10 cellular contexts compared by ENCODE assay signal in the genomic region with DNA sequence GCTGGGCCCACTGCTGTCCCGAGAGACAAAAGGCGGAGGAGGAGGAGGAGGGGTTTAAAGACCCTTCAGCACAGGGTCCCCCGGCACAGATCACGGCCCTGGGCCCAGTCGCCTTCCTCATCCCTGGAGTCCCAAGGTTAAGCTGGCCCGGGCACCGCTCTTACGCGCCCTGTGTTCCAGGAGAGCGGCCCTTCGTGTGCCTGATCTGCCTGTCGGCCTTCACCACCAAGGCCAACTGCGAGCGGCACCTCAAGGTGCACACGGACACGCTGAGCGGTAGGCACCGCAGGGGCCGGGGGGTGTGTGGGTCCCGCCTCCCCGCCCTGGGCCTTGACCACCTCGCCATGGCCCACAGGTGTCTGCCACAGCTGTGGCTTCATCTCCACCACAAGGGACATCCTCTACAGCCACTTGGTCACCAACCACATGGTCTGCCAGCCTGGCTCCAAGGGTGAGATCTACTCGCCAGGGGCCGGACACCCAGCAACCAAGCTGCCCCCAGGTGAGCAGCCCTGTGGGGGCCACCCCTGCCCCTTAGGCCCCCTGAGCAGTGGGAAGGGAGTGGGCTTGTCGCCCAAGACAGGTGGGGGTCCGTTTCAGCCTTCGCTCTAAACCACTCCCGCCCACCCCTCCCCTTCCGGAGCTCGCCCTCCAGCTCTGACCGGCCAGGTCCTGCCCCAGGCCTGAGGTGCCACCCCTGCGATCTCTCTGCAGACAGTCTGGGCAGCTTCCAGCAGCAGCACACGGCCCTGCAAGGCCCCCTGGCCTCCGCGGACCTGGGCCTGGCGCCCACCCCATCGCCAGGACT. TPM values are rescaled to one million over a fixed set of nuclear protein-coding genes. Genes with fewer than 3 reads are reported as not detected.
DNase-seq lines count a peak whose midpoint lies in the region; ATAC-seq and TF ChIP-seq lines count a peak whose summit lies in the region.
"Had no signal": no experiment of that assay in that cellular context is flagged by ENCODE, and none has a peak within 500 bp of the region (broad histone marks: within the 10 kb centered on the region; RNA-seq: fewer than 3 reads in every experiment).

No MANE protein-coding gene starts in this region.

- DNase-seq in Peyer's patch: no peak
- no peak for DNase-seq in esophagus squamous epithelium (lab: John Stamatoyannopoulos, UW)
- DNase-seq in myocyte (ENCODE audit: low read depth): peak; percentile 18
- DNase-seq in tibial nerve (ENCODE audit: low spot score in 2 of 2): no peak
- no peak for DNase-seq in epidermal melanocyte (ENCODE audit: insufficient read length, low spot score)
- DNase-seq in activated CD8-positive, alpha-beta T cell treated with anti-CD3 and anti-CD28 coated beads for 36 hours: no peak
- DNase-seq: effector CD4-positive, alpha-beta T cell; NCI-H2029 had no signal

- intact Hi-C loops in esophagus squamous epithelium (cut with DNase I): no loop called here
- intact Hi-C loops in activated CD8-positive, alpha-beta T cell treated with anti-CD3 and anti-CD28 coated beads for 36 hours (cut with micrococcal nuclease): no loop called here

- ATAC-seq in GM19455 (IDR thresholded peaks at IDR 0.05; ENCODE audit: unreplicated experiment) (no peak), GM18868 (IDR thresholded peaks at IDR 0.05; ENCODE audit: unreplicated experiment) (no peak)
- ATAC-seq in activated CD8-positive, alpha-beta T cell treated with anti-CD3 and anti-CD28 coated beads for 36 hours: no peak

- H3K27ac Mint-ChIP-seq in activated CD8-positive, alpha-beta T cell treated with anti-CD3 and anti-CD28 coated beads for 36 hours: no peak overlapping the region

- H3K9me3 ChIP-seq in Peyer's patch: no peaks in the 10 kb centered on the region
- no peaks in the 10 kb centered on the region for H3K9me3 ChIP-seq in esophagus squamous epithelium
- no peaks in the 10 kb centered on the region for H3K9me3 ChIP-seq in tibial nerve

- H3K4me1 ChIP-seq in Peyer's patch: peaks cover 0 to 14% (median 4%) of the 10 kb centered on the region in 4 donors
- H3K4me1 ChIP-seq in esophagus squamous epithelium: peaks cover 15 to 48% (median 20%) of the 10 kb centered on the region in 3 donors
- peaks cover 0 to 44% (median 11%) of the 10 kb centered on the region in 4 donors for H3K4me1 ChIP-seq in tibial nerve

- TF ChIP-seq EP300 in tibial nerve (IDR thresholded peaks at IDR 0.05): no peak

- H3K36me3 Mint-ChIP-seq in activated CD8-positive, alpha-beta T cell treated with anti-CD3 and anti-CD28 coated beads for 36 hours (ENCODE audit: low read depth): peaks cover 4% of the 10 kb centered on the region

- CTCF ChIA-PET in activated CD8-positive, alpha-beta T cell treated with anti-CD3 and anti-CD28 coated beads for 36 hours (lab: Charles Lee): no interaction called here

- TF ChIP-seq CTCF in Peyer's patch (IDR thresholded peaks at IDR 0.05): no peak
- no peak for TF ChIP-seq CTCF in esophagus squamous epithelium (IDR thresholded peaks at IDR 0.05)
- no peak for TF ChIP-seq CTCF in tibial nerve (IDR thresholded peaks at IDR 0.05)
- TF ChIP-seq CTCF in activated CD8-positive, alpha-beta T cell treated with anti-CD3 and anti-CD28 coated beads for 36 hours (IDR thresholded peaks at IDR 0.05): no peak

- no peak for TF ChIP-seq POLR2A in Peyer's patch (IDR thresholded peaks at IDR 0.05)
- TF ChIP-seq POLR2A in esophagus squamous epithelium (IDR thresholded peaks at IDR 0.05): no peak
- no peak for TF ChIP-seq POLR2A in tibial nerve (IDR thresholded peaks at IDR 0.05)

- H3K4me1 Mint-ChIP-seq in activated CD8-positive, alpha-beta T cell treated with anti-CD3 and anti-CD28 coated beads for 36 hours (ENCODE audit: low read depth): peaks cover 9% of the 10 kb centered on the region

- H3K9me3 Mint-ChIP-seq in activated CD8-positive, alpha-beta T cell treated with anti-CD3 and anti-CD28 coated beads for 36 hours: no peaks in the 10 kb centered on the region

- POLR2A ChIA-PET in activated CD8-positive, alpha-beta T cell treated with anti-CD3 and anti-CD28 coated beads for 36 hours (lab: Charles Lee): interaction anchor here (0.8 to 1.2 kb wide), 5 partner anchors 9 to 102 kb away, joined by 3 to 4 read pairs (median 3); no protein-coding TSS in a partner anchor

- no peaks in the 10 kb centered on the region for H3K27me3 ChIP-seq in Peyer's patch
- peaks cover 0 to 6% (median 0%) of the 10 kb centered on the region in 4 donors for H3K27me3 ChIP-seq in esophagus squamous epithelium
- no peaks in the 10 kb centered on the region for H3K27me3 ChIP-seq in tibial nerve

- WGBS in esophagus squamous epithelium, 2 donors: 59 to 69% methylated on average over 10 to 12 of the region's 37 CpGs
- WGBS in tibial nerve, 2 donors: 78 to 83% methylated on average over 24 to 31 of the region's 37 CpGs

- H3K36me3 ChIP-seq in Peyer's patch (no peaks in the 10 kb centered on the region), esophagus squamous epithelium (peaks cover 0 to 22% (median 7%) of the 10 kb centered on the region in 3 donors), tibial nerve (peaks cover 0 to 31% (median 0%) of the 10 kb centered on the region in 3 donors)

- H3K27ac ChIP-seq in Peyer's patch: no peak overlapping the region
- H3K27ac ChIP-seq in esophagus squamous epithelium: peak overlapping the region in 1 of 4 donors; percentile 91
- H3K27ac ChIP-seq in tibial nerve: peak overlapping the region in 2 of 4 donors; percentile 55 to 76

- no peak overlapping the region for H3K4me3 Mint-ChIP-seq in activated CD8-positive, alpha-beta T cell treated with anti-CD3 and anti-CD28 coated beads for 36 hours

- H3K4me3 ChIP-seq in Peyer's patch (peak overlapping the region in 3 of 4 donors; percentile 24 to 71 (median 43)), esophagus squamous epithelium (peak overlapping the region; percentile 33 to 95 (median 72)), tibial nerve (peak overlapping the region; percentile 33 to 91 (median 62))

- H3K27me3 Mint-ChIP-seq in activated CD8-positive, alpha-beta T cell treated with anti-CD3 and anti-CD28 coated beads for 36 hours: no peaks in the 10 kb centered on the region

RNA-seq across cellular contexts. Expression of gene ZC3H18, which starts 37.6 kb away (rescaled TPM):
- total RNA-seq in Peyer's patch: 10 to 100 TPM; 22.8 to 47.0 (median 32.9) TPM
- total RNA-seq in esophagus squamous epithelium: 10 to 100 TPM; 15.4 to 27.3 (median 17.5) TPM
- 10.4 and 13.4 TPM in 2 replicates for total RNA-seq in myocyte
- polyA plus RNA-seq in myocyte (2012): 20.7 TPM
- 10 to 100 TPM; 19.7 to 52.2 (median 28.1) TPM for total RNA-seq in tibial nerve
- 10 to 100 TPM; 67.7 to 73.5 TPM for total RNA-seq in activated CD8-positive, alpha-beta T cell treated with anti-CD3 and anti-CD28 coated beads for 36 hours
